19 cellular contexts compared by ENCODE assay signal in the genomic region with DNA sequence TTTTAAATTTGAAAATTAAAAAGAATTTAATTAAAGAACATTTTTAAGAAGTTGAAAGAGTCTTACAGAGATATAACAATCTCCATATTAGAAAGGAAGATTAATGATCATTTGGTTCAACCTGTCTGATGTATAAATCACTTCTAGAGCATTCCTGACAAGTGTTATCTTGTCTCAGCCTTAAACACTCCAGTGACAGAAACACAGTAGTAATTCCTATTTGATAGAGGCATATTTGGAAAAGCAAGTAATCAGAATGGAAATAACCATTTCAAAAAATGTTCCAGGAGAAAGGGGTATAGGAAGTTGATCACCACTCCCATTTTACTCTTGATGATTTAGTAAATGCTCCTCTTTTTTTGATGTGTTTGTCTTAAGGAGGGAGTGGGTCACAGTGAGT.
DNase-seq lines count a peak whose midpoint lies in the region; TF ChIP-seq lines count a peak whose summit lies in the region.
"Had no signal": no experiment of that assay in that cellular context is flagged by ENCODE, and none has a peak within 500 bp of the region (broad histone marks: within the 10 kb centered on the region; RNA-seq: fewer than 3 reads in every experiment).

No MANE protein-coding gene starts in this region.

- H3F3A ChIP-seq in neural cell (ENCODE audit: insufficient read depth, low read length, poor library complexity, severe bottlenecking), result no peaks in the 10 kb centered on the region

- peaks cover 0 to 32% (median 0%) of the 10 kb centered on the region in 5 experiments for H3K9me3 Mint-ChIP-seq in brain
- H3K9me3 Mint-ChIP-seq: CD8-positive, alpha-beta memory T cell had no signal

- no peaks in the 10 kb centered on the region for H4K20me1 ChIP-seq in neural cell (ENCODE audit: insufficient read depth)
- H4K20me1 ChIP-seq: BLaER1 treated with 17β-estradiol and CSF1 and Interleukin-3, amounts not matched to agents 10 nM and 100 nM had no signal

- H3K9me3 ChIP-seq in neural cell (ENCODE audit: low read length), result no peaks in the 10 kb centered on the region
- H3K9me3 ChIP-seq: A549, BE2C had no signal

- no peaks in the 10 kb centered on the region for H3K27me3 ChIP-seq in neural cell (ENCODE audit: insufficient read depth, low read depth, low read length)
- H3K27me3 ChIP-seq: BLaER1 treated with 17β-estradiol and CSF1 and Interleukin-3, amounts not matched to agents 10 nM and 100 nM had no signal

- no peak for TF ChIP-seq RAD21 in neural cell (conservative IDR thresholded peaks at IDR 0.05)

- no peak overlapping the region for H3K4me3 ChIP-seq in neural cell (ENCODE audit: low read length)
- H3K4me3 ChIP-seq: A549; BLaER1 treated with 17β-estradiol and CSF1 and Interleukin-3, amounts not matched to agents 10 nM and 100 nM had no signal

- TF ChIP-seq EP300 in neural cell (conservative IDR thresholded peaks at IDR 0.05; ENCODE audit: poor library complexity, severe bottlenecking), result no peak

- no peak overlapping the region for H3K4me3 Mint-ChIP-seq in brain
- H3K4me3 Mint-ChIP-seq: CD14-positive monocyte; CD4-positive, alpha-beta T cell; CD8-positive, alpha-beta memory T cell had no signal

- peak overlapping the region in 4 of 5 experiments; percentile 18 to 94 (median 54) for H3K27ac Mint-ChIP-seq in brain
- H3K27ac Mint-ChIP-seq: CD14-positive monocyte; CD4-positive, alpha-beta T cell; CD8-positive, alpha-beta memory T cell had no signal

- no peak overlapping the region for H3K27ac ChIP-seq in neural cell (ENCODE audit: low read length)
- H3K27ac ChIP-seq: A549; BLaER1 treated with 17β-estradiol and CSF1 and Interleukin-3, amounts not matched to agents 10 nM and 100 nM had no signal

- H2AFZ ChIP-seq in neural cell (ENCODE audit: low read depth, low read length), result no peak overlapping the region

- H3K36me3 ChIP-seq in neural cell (ENCODE audit: insufficient read depth, low read length), result no peaks in the 10 kb centered on the region
- H3K36me3 ChIP-seq: BE2C; BLaER1 treated with 17β-estradiol and CSF1 and Interleukin-3, amounts not matched to agents 10 nM and 100 nM had no signal

- H3K79me2 ChIP-seq in neural cell (replicated peaks; ENCODE audit: insufficient read depth, low read length), result no peaks in the 10 kb centered on the region

- no peaks in the 10 kb centered on the region for H3K9me2 ChIP-seq in neural cell (ENCODE audit: insufficient read depth, low read length)

- TF ChIP-seq CTCF in brain (conservative IDR thresholded peaks at IDR 0.05), result no peak
- TF ChIP-seq CTCF in neural cell (IDR thresholded peaks at IDR 0.05; ENCODE audit: poor library complexity, severe bottlenecking), result no peak

- DNase-seq in DMS 273 (lab: John Stamatoyannopoulos, UW; ENCODE audit: unreplicated experiment) (peak; percentile 41), DMS 273 treated with DMSO at 0.1 percent for 48 hours (lab: John Stamatoyannopoulos, UW) (no peak)
- DNase-seq in activated CD4-positive, alpha-beta T cell treated with anti-CD3 and anti-CD28 coated beads for 4 hours, result no peak
- no peak for DNase-seq in activated effector memory CD4-positive, alpha-beta T cell treated with anti-CD3 and anti-CD28 coated beads, Interleukin-2, amount 50 U/mL, for 16 hours
- DNase-seq: 8988T; ACHN; AML-193; BE2C; CD4-positive, alpha-beta T cell; CD8-positive, alpha-beta memory T cell; DMS153; DND-41; H7; HCEC 1CT had no signal

- H3K36me3 Mint-ChIP-seq in brain, result no peaks in the 10 kb centered on the region
- H3K36me3 Mint-ChIP-seq: CD14-positive monocyte; CD8-positive, alpha-beta memory T cell had no signal

- H3K4me2 ChIP-seq in neural cell (ENCODE audit: low read length), result no peak overlapping the region
- H3K4me2 ChIP-seq: A549; BLaER1 treated with 17β-estradiol and CSF1 and Interleukin-3, amounts not matched to agents 10 nM and 100 nM had no signal

- peaks cover 50% of the 10 kb centered on the region for H3K4me1 Mint-ChIP-seq in brain
- H3K4me1 Mint-ChIP-seq: CD14-positive monocyte; CD8-positive, alpha-beta memory T cell had no signal

- peaks cover 4% of the 10 kb centered on the region for H3K27me3 Mint-ChIP-seq in brain

- H3K9ac ChIP-seq in neural cell (ENCODE audit: low read length), result no peak overlapping the region
- H3K9ac ChIP-seq: BLaER1 treated with 17β-estradiol and CSF1 and Interleukin-3, amounts not matched to agents 10 nM and 100 nM had no signal

TF ChIP-seq in neural cell, 6 proteins besides CTCF, POLR2A, EP300 and RAD21:
- no peak for TF ChIP-seq POLR2AphosphoS5 (IDR thresholded peaks at IDR 0.05)
- TF ChIP-seq, protein P1, sequence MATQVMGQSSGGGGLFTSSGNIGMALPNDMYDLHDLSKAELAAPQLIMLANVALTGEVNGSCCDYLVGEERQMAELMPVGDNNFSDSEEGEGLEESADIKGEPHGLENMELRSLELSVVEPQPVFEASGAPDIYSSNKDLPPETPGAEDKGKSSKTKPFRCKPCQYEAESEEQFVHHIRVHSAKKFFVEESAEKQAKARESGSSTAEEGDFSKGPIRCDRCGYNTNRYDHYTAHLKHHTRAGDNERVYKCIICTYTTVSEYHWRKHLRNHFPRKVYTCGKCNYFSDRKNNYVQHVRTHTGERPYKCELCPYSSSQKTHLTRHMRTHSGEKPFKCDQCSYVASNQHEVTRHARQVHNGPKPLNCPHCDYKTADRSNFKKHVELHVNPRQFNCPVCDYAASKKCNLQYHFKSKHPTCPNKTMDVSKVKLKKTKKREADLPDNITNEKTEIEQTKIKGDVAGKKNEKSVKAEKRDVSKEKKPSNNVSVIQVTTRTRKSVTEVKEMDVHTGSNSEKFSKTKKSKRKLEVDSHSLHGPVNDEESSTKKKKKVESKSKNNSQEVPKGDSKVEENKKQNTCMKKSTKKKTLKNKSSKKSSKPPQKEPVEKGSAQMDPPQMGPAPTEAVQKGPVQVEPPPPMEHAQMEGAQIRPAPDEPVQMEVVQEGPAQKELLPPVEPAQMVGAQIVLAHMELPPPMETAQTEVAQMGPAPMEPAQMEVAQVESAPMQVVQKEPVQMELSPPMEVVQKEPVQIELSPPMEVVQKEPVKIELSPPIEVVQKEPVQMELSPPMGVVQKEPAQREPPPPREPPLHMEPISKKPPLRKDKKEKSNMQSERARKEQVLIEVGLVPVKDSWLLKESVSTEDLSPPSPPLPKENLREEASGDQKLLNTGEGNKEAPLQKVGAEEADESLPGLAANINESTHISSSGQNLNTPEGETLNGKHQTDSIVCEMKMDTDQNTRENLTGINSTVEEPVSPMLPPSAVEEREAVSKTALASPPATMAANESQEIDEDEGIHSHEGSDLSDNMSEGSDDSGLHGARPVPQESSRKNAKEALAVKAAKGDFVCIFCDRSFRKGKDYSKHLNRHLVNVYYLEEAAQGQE (IDR thresholded peaks at IDR 0.05; ENCODE audit: borderline replicate concordance), result peak; percentile 92
